In the genomic region with DNA sequence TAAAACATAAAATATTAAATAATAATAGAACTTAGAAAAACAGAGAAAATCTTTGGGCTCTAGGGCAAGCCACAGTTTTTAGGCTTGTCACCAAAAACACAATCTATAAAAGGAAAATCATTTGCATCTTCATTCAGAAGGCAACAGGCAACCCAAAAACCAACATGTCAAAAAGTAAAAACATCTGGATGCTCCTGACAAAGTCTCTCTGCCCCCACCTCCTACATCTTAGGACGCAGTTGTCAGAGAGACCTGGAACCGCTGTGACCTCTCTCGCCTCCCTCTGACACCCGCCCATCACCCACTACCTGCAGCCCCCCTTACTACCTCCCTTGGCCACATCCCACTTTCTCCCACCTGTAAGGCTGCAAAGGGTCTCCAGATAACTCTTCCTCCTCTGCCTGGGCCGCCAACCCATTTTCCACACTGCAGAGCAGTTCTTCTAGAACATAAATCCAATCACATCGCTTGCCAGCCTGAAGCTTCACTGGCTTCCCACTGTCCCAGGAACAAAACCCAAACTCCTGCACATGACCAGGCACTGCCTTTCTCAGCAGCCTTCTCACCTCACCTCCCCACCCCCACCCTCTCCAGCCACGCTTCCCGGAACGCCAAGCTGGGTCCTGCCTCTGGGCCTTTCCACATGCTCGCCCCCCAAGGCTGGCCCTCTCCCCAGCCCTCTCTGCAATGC, we compare ENCODE assay signal across 2 cellular contexts.
TF ChIP-seq lines count a peak whose summit lies in the region.

No MANE protein-coding gene starts in this region.

TF ChIP-seq in IMR-90, 13 proteins besides CTCF, POLR2A, EP300 and RAD21:
- TF ChIP-seq MAZ (IDR thresholded peaks at IDR 0.05; ENCODE audit: borderline replicate concordance, low read depth, low read length) (no peak), RFX5 (IDR thresholded peaks at IDR 0.05; ENCODE audit: low read depth, low read length) (no peak), CHD1 (IDR thresholded peaks at IDR 0.05; ENCODE audit: low read depth, low read length) (no peak), RCOR1 (IDR thresholded peaks at IDR 0.05; ENCODE audit: insufficient replicate concordance, low read length) (no peak), SMC3 (IDR thresholded peaks at IDR 0.05; ENCODE audit: low read depth, low read length) (no peak), MAFK (IDR thresholded peaks at IDR 0.05; ENCODE audit: low read depth, low read length) (no peak), MXI1 (IDR thresholded peaks at IDR 0.05; ENCODE audit: borderline replicate concordance, low read depth, low read length) (no peak), BHLHE40 (IDR thresholded peaks at IDR 0.05; ENCODE audit: low read depth, low read length) (no peak), NFE2L2 (IDR thresholded peaks at IDR 0.05; ENCODE audit: low read depth, low read length) (no peak), ELK1 (IDR thresholded peaks at IDR 0.05; ENCODE audit: borderline replicate concordance, low read depth, low read length) (no peak), FOS (IDR thresholded peaks at IDR 0.05; ENCODE audit: low read depth, low read length) (no peak)
- TF ChIP-seq, protein P1, sequence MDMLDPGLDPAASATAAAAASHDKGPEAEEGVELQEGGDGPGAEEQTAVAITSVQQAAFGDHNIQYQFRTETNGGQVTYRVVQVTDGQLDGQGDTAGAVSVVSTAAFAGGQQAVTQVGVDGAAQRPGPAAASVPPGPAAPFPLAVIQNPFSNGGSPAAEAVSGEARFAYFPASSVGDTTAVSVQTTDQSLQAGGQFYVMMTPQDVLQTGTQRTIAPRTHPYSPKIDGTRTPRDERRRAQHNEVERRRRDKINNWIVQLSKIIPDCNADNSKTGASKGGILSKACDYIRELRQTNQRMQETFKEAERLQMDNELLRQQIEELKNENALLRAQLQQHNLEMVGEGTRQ (IDR thresholded peaks at IDR 0.05; ENCODE audit: low read depth, low read length) = no peak

TF ChIP-seq in GM12878, 131 proteins besides CTCF, POLR2A, EP300 and RAD21:
- TF ChIP-seq ETV6 (conservative IDR thresholded peaks at IDR 0.05 in 1 of 2, IDR thresholded peaks at IDR 0.05 in 1 of 2; ENCODE audit: borderline replicate concordance in 1 of 2, low read depth in 1 of 2) (peak in 1 of 2 experiments; percentile 12; a peak in 1 of 4 replicates), SUZ12 (IDR thresholded peaks at IDR 0.05; ENCODE audit: unreplicated experiment) (no peak), RUNX3 (IDR thresholded peaks at IDR 0.05; ENCODE audit: low read length) (peak; percentile 31; the same call in 1 of the 2 replicates)
- TF ChIP-seq, protein P2, sequence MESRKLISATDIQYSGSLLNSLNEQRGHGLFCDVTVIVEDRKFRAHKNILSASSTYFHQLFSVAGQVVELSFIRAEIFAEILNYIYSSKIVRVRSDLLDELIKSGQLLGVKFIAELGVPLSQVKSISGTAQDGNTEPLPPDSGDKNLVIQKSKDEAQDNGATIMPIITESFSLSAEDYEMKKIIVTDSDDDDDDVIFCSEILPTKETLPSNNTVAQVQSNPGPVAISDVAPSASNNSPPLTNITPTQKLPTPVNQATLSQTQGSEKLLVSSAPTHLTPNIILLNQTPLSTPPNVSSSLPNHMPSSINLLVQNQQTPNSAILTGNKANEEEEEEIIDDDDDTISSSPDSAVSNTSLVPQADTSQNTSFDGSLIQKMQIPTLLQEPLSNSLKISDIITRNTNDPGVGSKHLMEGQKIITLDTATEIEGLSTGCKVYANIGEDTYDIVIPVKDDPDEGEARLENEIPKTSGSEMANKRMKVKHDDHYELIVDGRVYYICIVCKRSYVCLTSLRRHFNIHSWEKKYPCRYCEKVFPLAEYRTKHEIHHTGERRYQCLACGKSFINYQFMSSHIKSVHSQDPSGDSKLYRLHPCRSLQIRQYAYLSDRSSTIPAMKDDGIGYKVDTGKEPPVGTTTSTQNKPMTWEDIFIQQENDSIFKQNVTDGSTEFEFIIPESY (IDR thresholded peaks at IDR 0.05) = no peak
TF ChIP-seq in GM12878: peak in this region for 2.
